ENCODE assay signal across 8 cellular contexts in genomic region chr4:212438-213174, GRCh38.
A peak's percentile ranks its signal among the peaks of the same experiment; 100 is the strongest.
DNase-seq lines count a peak whose midpoint lies in the region; ATAC-seq and TF ChIP-seq lines count a peak whose summit lies in the region.

No MANE protein-coding gene starts in this region.

- H3K9me3 ChIP-seq in hepatocyte (ENCODE audit: low read depth), result no peaks in the 10 kb centered on the region

- peak; percentile 62 for DNase-seq in GM04504 (ENCODE audit: low read depth)
- peak; percentile 91 for DNase-seq in astrocyte of the spinal cord (ENCODE audit: low read depth, low spot score)
- peak; percentile 36 to 44 for DNase-seq in hippocampal formation (lab: John Stamatoyannopoulos, UW)
- DNase-seq in posterior cingulate gyrus, result peak; percentile 54 to 97 (median 84)
- DNase-seq in NCI-H1048 (lab: John Stamatoyannopoulos, UW), result no peak
- no peak for DNase-seq in HT-29 (ENCODE audit: low spot score)
- no peak for DNase-seq in hepatocyte (ENCODE audit: low spot score)

- no peaks in the 10 kb centered on the region for H3K36me3 ChIP-seq in hepatocyte (replicated peaks; ENCODE audit: insufficient read depth, low read depth)

- TF ChIP-seq CTCF in astrocyte of the spinal cord (IDR thresholded peaks at IDR 0.05; ENCODE audit: low read depth, low read length) (no peak), hepatocyte (IDR thresholded peaks at IDR 0.05; ENCODE audit: poor library complexity) (no peak)

- H3K4me2 ChIP-seq in hepatocyte, result no peak overlapping the region

- in situ Hi-C loops in astrocyte of the spinal cord (cut with HindIII; ENCODE audit: low sequenced_read_pairs), result no loop called here

- intact Hi-C loops in posterior cingulate gyrus (cut with DNase I), result no loop called here

- WGBS in hepatocyte (ENCODE audit: low lambda C conversion rate, missing lambda C conversion rate), result 97% methylated on average over 55 of the region's 57 CpGs

- H2AFZ ChIP-seq in hepatocyte, result no peak overlapping the region

- no peaks in the 10 kb centered on the region for H4K20me1 ChIP-seq in hepatocyte (ENCODE audit: insufficient read depth, poor library complexity, severe bottlenecking)

- ATAC-seq in GM19463 (IDR thresholded peaks at IDR 0.05; ENCODE audit: unreplicated experiment), result no peak

- H3K79me2 ChIP-seq in hepatocyte, result no peaks in the 10 kb centered on the region

- H3K4me3 ChIP-seq in astrocyte of the spinal cord (ENCODE audit: low read depth, low read length), result peak overlapping the region; percentile 67
- H3K4me3 ChIP-seq in hepatocyte, result no peak overlapping the region

- no peaks in the 10 kb centered on the region for H3K9me2 ChIP-seq in hepatocyte (replicated peaks; ENCODE audit: insufficient read depth)

- H3K27me3 ChIP-seq in hepatocyte, result no peaks in the 10 kb centered on the region

- no peak overlapping the region for H3K27ac ChIP-seq in hepatocyte

- no peaks in the 10 kb centered on the region for H3K4me1 ChIP-seq in hepatocyte (ENCODE audit: insufficient read depth)

Comparison
In these comparisons a context has a peak if more than half of its experiments do, and no peak if none do; other contexts are left out.
1. DNase-seq: peak in GM04504 (single experiment), astrocyte of the spinal cord (single experiment), hippocampal formation (2 of 2) and posterior cingulate gyrus (10 of 10); none in NCI-H1048 (single experiment), HT-29 (single experiment) and hepatocyte (single experiment).